In genomic region chr14:20989787-20990600, GRCh38 we compare ENCODE assay signal across 1 cellular context.
A peak's percentile ranks its signal among the peaks of the same experiment; 100 is the strongest.
TF ChIP-seq lines count a peak whose summit lies in the region.

METTL17 (plus strand) TSS chr14:20989980; CDS start chr14:20990003, 23 bp downstream.

TF ChIP-seq in Ishikawa, 13 proteins besides CTCF, POLR2A, EP300 and RAD21 (continued from another document):
- TF ChIP-seq REST (IDR thresholded peaks at IDR 0.05; ENCODE audit: low read depth) (peak; percentile 27; the same call in 1 of the 2 replicates), NFIC (IDR thresholded peaks at IDR 0.05) (peak; percentile 24; the same call in 1 of the 2 replicates), YY1 (IDR thresholded peaks at IDR 0.05; ENCODE audit: low read depth) (peak; percentile 94)
